1 cellular context compared by ENCODE assay signal in genomic region chr1:41939194-41939593, GRCh38.
TF ChIP-seq lines count a peak whose summit lies in the region.

No MANE protein-coding gene starts in this region.

TF ChIP-seq in HepG2, 621 proteins besides CTCF, POLR2A, EP300 and RAD21 (continued from another document):
- peak; percentile 25 to 89 for TF ChIP-seq REST (IDR thresholded peaks at IDR 0.05; ENCODE audit: borderline replicate concordance in 1 of 2, low read depth in 1 of 2, low read length in 2 of 2)
